ENCODE assay signal across 17 cellular contexts in the genomic region with DNA sequence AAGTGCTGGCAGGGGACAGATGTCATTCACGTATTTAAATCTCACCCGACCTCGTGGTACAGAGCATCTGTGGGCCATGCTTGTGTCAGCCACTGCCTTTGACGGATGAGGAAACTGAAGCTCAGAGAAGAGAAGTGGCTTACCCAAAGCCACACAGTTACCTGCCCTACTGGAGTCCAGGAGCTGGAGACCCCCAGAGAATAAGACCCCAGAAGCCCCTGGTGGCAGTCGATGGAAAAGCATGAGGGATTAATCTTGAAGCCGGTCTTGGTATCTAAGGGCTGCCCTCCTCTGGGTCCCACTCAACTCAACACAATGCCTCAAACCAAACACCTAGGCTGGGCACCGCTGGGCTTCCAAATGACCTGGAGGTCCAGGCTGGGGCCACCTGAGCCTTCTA.
DNase-seq lines count a peak whose midpoint lies in the region; ATAC-seq and TF ChIP-seq lines count a peak whose summit lies in the region.
"Had no signal": no experiment of that assay in that cellular context is flagged by ENCODE, and none has a peak within 500 bp of the region (broad histone marks: within the 10 kb centered on the region; RNA-seq: fewer than 3 reads in every experiment).

No MANE protein-coding gene starts in this region.

- DNase-seq in AG04450 (ENCODE audit: low read depth, low spot score): no peak
- no peak for DNase-seq in GM13977 (ENCODE audit: low spot score)
- no peak for DNase-seq in foreskin fibroblast
- no peak for DNase-seq in stimulated activated CD4-positive, alpha-beta T cell treated with anti-CD3 and anti-CD28 coated beads, Interleukin-4, amount 100 ng/mL, for 24 hours
- DNase-seq in right cardiac atrium: no peak
- DNase-seq in DMS114 treated with DMSO at 0.1 percent for 48 hours (lab: John Stamatoyannopoulos, UW; ENCODE audit: unreplicated experiment): no peak
- DNase-seq: ACHN; dermis blood vessel endothelial cell; GF-D8; NCI-H187; NCI-H510A treated with DMSO at 0.1 percent for 48 hours; RPMI8226; stimulated activated CD4-positive, alpha-beta T cell treated with anti-CD3 and anti-CD28 coated beads, Interleukin-12 subunit alpha, Interleukin-12 subunit beta, amount 100 ng/mL, for 4 hours; T-cell had no signal

- no peak overlapping the region for H3K27ac ChIP-seq in AG04450 (ENCODE audit: low read depth, low read length)
- H3K27ac ChIP-seq in SU-DHL-6 (ENCODE audit: low read depth, low read length): no peak overlapping the region
- no peak overlapping the region for H3K27ac ChIP-seq in right cardiac atrium (ENCODE audit: low read length)

- H2AFZ ChIP-seq in SU-DHL-6 (ENCODE audit: low read depth, low read length, severe bottlenecking): no peak overlapping the region

- H3K79me2 ChIP-seq in SU-DHL-6 (ENCODE audit: insufficient read depth, low read length): no peaks in the 10 kb centered on the region

- H3K4me2 ChIP-seq in SU-DHL-6 (ENCODE audit: low read depth, low read length, poor library complexity, severe bottlenecking): no peak overlapping the region

- CTCF ChIA-PET in AG04450 (lab: Charles Lee): interaction anchor here (1.4 to 1.7 kb wide), 2 partner anchors 8 to 319 kb away, joined by 3 to 12 read pairs; no protein-coding TSS in a partner anchor

- H3K9me3 ChIP-seq in AG04450 (ENCODE audit: control insufficient read depth, insufficient read depth, low read length): no peaks in the 10 kb centered on the region
- no peaks in the 10 kb centered on the region for H3K9me3 ChIP-seq in SU-DHL-6 (ENCODE audit: insufficient read depth, low read length)
- H3K9me3 ChIP-seq in right cardiac atrium (ENCODE audit: control insufficient read depth, low read length): no peaks in the 10 kb centered on the region

- in situ Hi-C loops in GM13977 (cut with MboI; ENCODE audit: low pct_unique_long_range_greater_than_20kb, low sequenced_read_pairs, unreplicated experiment): no loop called here

- H3F3A ChIP-seq in SU-DHL-6 (ENCODE audit: insufficient read depth): no peaks in the 10 kb centered on the region

- H3K4me1 ChIP-seq in right cardiac atrium (ENCODE audit: control insufficient read depth, insufficient read depth, low read length): peaks cover 2% of the 10 kb centered on the region

- H3K36me3 ChIP-seq in SU-DHL-6 (ENCODE audit: low read length): no peaks in the 10 kb centered on the region

- H3K27me3 ChIP-seq in AG04450 (ENCODE audit: control insufficient read depth, insufficient read depth, low read length) (peaks cover 56% of the 10 kb centered on the region), SU-DHL-6 (ENCODE audit: low read length) (no peaks in the 10 kb centered on the region), right cardiac atrium (ENCODE audit: control insufficient read depth, insufficient read depth) (no peaks in the 10 kb centered on the region)

- POLR2A ChIA-PET in AG04450 (lab: Yijun Ruan, JAX): no interaction called here

- intact Hi-C loops in right cardiac atrium (cut with DNase I): no loop called here

- ATAC-seq in HG03565 (IDR thresholded peaks at IDR 0.05; ENCODE audit: unreplicated experiment): no peak
- no peak for ATAC-seq in right cardiac atrium
- ATAC-seq: esophagus mucosa, T-cell had no signal

- no peak overlapping the region for H3K9ac ChIP-seq in SU-DHL-6 (ENCODE audit: low read length)

- no peak overlapping the region for H3K4me3 ChIP-seq in AG04450 (ENCODE audit: low read depth, low read length)
- H3K4me3 ChIP-seq in SU-DHL-6 (ENCODE audit: insufficient read depth, low read length, poor library complexity, severe bottlenecking): no peak overlapping the region
- H3K4me3 ChIP-seq in foreskin fibroblast (ENCODE audit: low read depth in 1 of 2, low read length in 2 of 2): no peak overlapping the region
- no peak overlapping the region for H3K4me3 ChIP-seq in right cardiac atrium (ENCODE audit: low read length)

- no peaks in the 10 kb centered on the region for H4K20me1 ChIP-seq in SU-DHL-6 (ENCODE audit: low read depth, low read length)

- H3K9me2 ChIP-seq in SU-DHL-6 (replicated peaks; ENCODE audit: insufficient read depth, low read length): no peaks in the 10 kb centered on the region

- 73% methylated on average over 7 of the region's 7 CpGs for WGBS in right cardiac atrium

- TF ChIP-seq CTCF in AG04450 (IDR thresholded peaks at IDR 0.05; ENCODE audit: low read depth, low read length): peak; percentile 30
- TF ChIP-seq CTCF in GM13977 (IDR thresholded peaks at IDR 0.05; ENCODE audit: extremely low read depth, insufficient read depth, missing control alignments): peak; percentile 17
- peak; percentile 28 for TF ChIP-seq CTCF in SU-DHL-6 (IDR thresholded peaks at IDR 0.05; ENCODE audit: insufficient read depth, low read length, poor library complexity, severe bottlenecking)
- TF ChIP-seq CTCF in foreskin fibroblast (IDR thresholded peaks at IDR 0.05; ENCODE audit: low read depth, low read length): peak; percentile 22
